In genomic region chrX:45769919-45770582, GRCh38 we compare ENCODE assay signal across 1 cellular context.
TF ChIP-seq lines count a peak whose summit lies in the region.

No MANE protein-coding gene starts in this region.

TF ChIP-seq in HepG2, 621 proteins besides CTCF, POLR2A, EP300 and RAD21 (continued from another document):
- TF ChIP-seq BRF2 (CRISPR knock-in tag; IDR thresholded peaks at IDR 0.05) (no peak), ZNF572 (CRISPR knock-in tag; IDR thresholded peaks at IDR 0.05) (no peak), TMF1 (CRISPR knock-in tag; IDR thresholded peaks at IDR 0.05; ENCODE audit: low read depth) (no peak), SRSF1 (optimal IDR thresholded peaks at IDR 0.05; ENCODE audit: low read depth, low read length) (no peak), CENPBD1 (CRISPR knock-in tag; IDR thresholded peaks at IDR 0.05; ENCODE audit: borderline replicate concordance, low read depth) (no peak), DRAP1 (CRISPR knock-in tag; IDR thresholded peaks at IDR 0.05) (peak; percentile 90), ZNF552 (CRISPR knock-in tag; IDR thresholded peaks at IDR 0.05; ENCODE audit: borderline replicate concordance) (no peak), NFKB2 (CRISPR knock-in tag; IDR thresholded peaks at IDR 0.05; ENCODE audit: borderline replicate concordance) (no peak)
- TF ChIP-seq, protein P1, sequence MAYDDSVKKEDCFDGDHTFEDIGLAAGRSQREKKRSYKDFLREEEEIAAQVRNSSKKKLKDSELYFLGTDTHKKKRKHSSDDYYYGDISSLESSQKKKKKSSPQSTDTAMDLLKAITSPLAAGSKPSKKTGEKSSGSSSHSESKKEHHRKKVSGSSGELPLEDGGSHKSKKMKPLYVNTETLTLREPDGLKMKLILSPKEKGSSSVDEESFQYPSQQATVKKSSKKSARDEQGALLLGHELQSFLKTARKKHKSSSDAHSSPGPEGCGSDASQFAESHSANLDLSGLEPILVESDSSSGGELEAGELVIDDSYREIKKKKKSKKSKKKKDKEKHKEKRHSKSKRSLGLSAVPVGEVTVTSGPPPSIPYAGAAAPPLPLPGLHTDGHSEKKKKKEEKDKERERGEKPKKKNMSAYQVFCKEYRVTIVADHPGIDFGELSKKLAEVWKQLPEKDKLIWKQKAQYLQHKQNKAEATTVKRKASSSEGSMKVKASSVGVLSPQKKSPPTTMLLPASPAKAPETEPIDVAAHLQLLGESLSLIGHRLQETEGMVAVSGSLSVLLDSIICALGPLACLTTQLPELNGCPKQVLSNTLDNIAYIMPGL (CRISPR knock-in tag; IDR thresholded peaks at IDR 0.05; ENCODE audit: borderline replicate concordance in 1 of 2, low read depth in 1 of 2) = no peak
